23 cellular contexts compared by ENCODE assay signal in genomic region chr16:53608094-53608493, GRCh38.
A peak's percentile ranks its signal among the peaks of the same experiment; 100 is the strongest.
DNase-seq lines count a peak whose midpoint lies in the region; ATAC-seq and TF ChIP-seq lines count a peak whose summit lies in the region.
"Had no signal": no experiment of that assay in that cellular context is flagged by ENCODE, and none has a peak within 500 bp of the region (broad histone marks: within the 10 kb centered on the region; RNA-seq: fewer than 3 reads in every experiment).

No MANE protein-coding gene starts in this region.

- no peaks in the 10 kb centered on the region for H3K27me3 ChIP-seq in Caco-2 (replicated peaks; ENCODE audit: control insufficient read depth, insufficient read depth, low read length)
- H3K27me3 ChIP-seq in breast epithelium, result no peaks in the 10 kb centered on the region
- H3K27me3 ChIP-seq: BLaER1 treated with 17β-estradiol and CSF1 and Interleukin-3, amounts not matched to agents 10 nM and 100 nM had no signal

- H3K4me3 ChIP-seq in Caco-2 (ENCODE audit: low read depth, low read length), result no peak overlapping the region
- no peak overlapping the region for H3K4me3 ChIP-seq in HEK293 (ENCODE audit: low read depth, low read length)
- no peak overlapping the region for H3K4me3 ChIP-seq in breast epithelium
- H3K4me3 ChIP-seq: A549; BLaER1 treated with 17β-estradiol and CSF1 and Interleukin-3, amounts not matched to agents 10 nM and 100 nM; GM12878 had no signal

- TF ChIP-seq POLR2A in breast epithelium (IDR thresholded peaks at IDR 0.05), result no peak

- peaks cover 65% of the 10 kb centered on the region for H3K4me1 ChIP-seq in Caco-2
- no peaks in the 10 kb centered on the region for H3K4me1 ChIP-seq in HEK293 (ENCODE audit: control insufficient read depth, insufficient read depth, low read length)
- no peaks in the 10 kb centered on the region for H3K4me1 ChIP-seq in breast epithelium
- H3K4me1 ChIP-seq: A549; BLaER1 treated with 17β-estradiol and CSF1 and Interleukin-3, amounts not matched to agents 10 nM and 100 nM had no signal

- H3K4me3 Mint-ChIP-seq in Caco-2 (ENCODE audit: unreplicated experiment) (no peak overlapping the region), WTC11 (no peak overlapping the region)
- H3K4me3 Mint-ChIP-seq: B cell; CD4-positive, alpha-beta T cell; CD8-positive, alpha-beta T cell had no signal

- H3K27me3 Mint-ChIP-seq in Caco-2 (ENCODE audit: insufficient read depth, unreplicated experiment) (no peaks in the 10 kb centered on the region), WTC11 (ENCODE audit: low read depth) (no peaks in the 10 kb centered on the region)
- H3K27me3 Mint-ChIP-seq: B cell; CD4-positive, alpha-beta T cell had no signal

- H3K27ac Mint-ChIP-seq in Caco-2 (ENCODE audit: unreplicated experiment), result peak overlapping the region; percentile 67
- H3K27ac Mint-ChIP-seq in WTC11, result 0 out of 2 replicates have a peak overlapping the region, but pooled peaks have one; percentile 18
- H3K27ac Mint-ChIP-seq: B cell; CD4-positive, alpha-beta T cell; CD8-positive, alpha-beta T cell had no signal

- H3K9me3 ChIP-seq in Caco-2 (no peaks in the 10 kb centered on the region), HEK293 (ENCODE audit: control insufficient read depth, insufficient read depth, low read depth, low read length) (no peaks in the 10 kb centered on the region), breast epithelium (no peaks in the 10 kb centered on the region)
- H3K9me3 ChIP-seq: A549; BLaER1 treated with 17β-estradiol and CSF1 and Interleukin-3, amounts not matched to agents 10 nM and 100 nM had no signal

- BruUV-seq in Caco-2 (replicated peaks; lab: Mats Ljungman, UMichigan), result no TSS peak

- TF ChIP-seq CTCF in 22Rv1 (IDR thresholded peaks at IDR 0.05) (no peak), Caco-2 (IDR thresholded peaks at IDR 0.05; ENCODE audit: insufficient read depth in 1 of 2, low read depth in 1 of 2, low read length in 1 of 2, severe bottlenecking in 1 of 2, unreplicated experiment in 1 of 2) (no peak), HEK293 (tag by site-specific recombination; IDR thresholded peaks at IDR 0.05) (no peak), WTC11 (IDR thresholded peaks at IDR 0.05) (no peak), breast epithelium (IDR thresholded peaks at IDR 0.05) (no peak)

- H3K36me3 Mint-ChIP-seq in Caco-2 (ENCODE audit: insufficient read depth, unreplicated experiment) (no peaks in the 10 kb centered on the region), WTC11 (no peaks in the 10 kb centered on the region; the same call in 1 of the 2 replicates)

- H3K4me1 Mint-ChIP-seq in Caco-2 (ENCODE audit: low read depth, unreplicated experiment) (peaks cover 52% of the 10 kb centered on the region), WTC11 (no peaks in the 10 kb centered on the region)
- H3K4me1 Mint-ChIP-seq: B cell had no signal

- H3K36me3 ChIP-seq in Caco-2 (ENCODE audit: control insufficient read depth, insufficient read depth, low read length) (no peaks in the 10 kb centered on the region), HEK293 (ENCODE audit: control insufficient read depth in 2 of 2, insufficient read depth in 1 of 2, low read length in 2 of 2) (peaks cover 0 to 12% of the 10 kb centered on the region in 2 experiments; a peak in 1 of 3 replicates), breast epithelium (no peaks in the 10 kb centered on the region)

- POLR2A ChIA-PET in Caco-2 (lab: Charles Lee), result interaction anchor here (0.5 kb wide), 1 partner anchor 1179 kb away, joined by 4 read pairs; no protein-coding TSS in a partner anchor
- POLR2A ChIA-PET in HEK293 (lab: Yijun Ruan, JAX), result no interaction called here
- POLR2A ChIA-PET in WTC11 (lab: Charles Lee), result no interaction called here

- DNase-seq in Caco-2 (no peak), WTC11 (ENCODE audit: low spot score) (no peak), NCI-H2107 treated with DMSO at 0.1 percent for 48 hours (lab: John Stamatoyannopoulos, UW; ENCODE audit: unreplicated experiment) (no peak), breast epithelium (ENCODE audit: low spot score in 2 of 2) (no peak)
- no peak for DNase-seq in stimulated activated CD4-positive, alpha-beta T cell treated with anti-CD3 and anti-CD28 coated beads, Interleukin-2, amount 100 ng/mL, for 48 hours
- DNase-seq: AML-193; CD4-positive, alpha-beta T cell; CD8-positive, alpha-beta T cell; DMS 273 treated with DMSO at 0.1 percent for 48 hours; DMS153; DMS53; DMS79; DND-41; EL; GDM1 had no signal

- no peaks in the 10 kb centered on the region for H3K9me3 Mint-ChIP-seq in Caco-2 (ENCODE audit: unreplicated experiment)
- no peaks in the 10 kb centered on the region for H3K9me3 Mint-ChIP-seq in WTC11
- H3K9me3 Mint-ChIP-seq: CD4-positive, alpha-beta T cell; CD8-positive, alpha-beta T cell had no signal

- H3K27ac ChIP-seq in 22Rv1, result peak overlapping the region; percentile 96
- H3K27ac ChIP-seq in HEK293 (ENCODE audit: extremely low read depth, low read depth, low read length), result no peak overlapping the region
- no peak overlapping the region for H3K27ac ChIP-seq in breast epithelium
- H3K27ac ChIP-seq: A549; BLaER1 treated with 17β-estradiol and CSF1 and Interleukin-3, amounts not matched to agents 10 nM and 100 nM; C4-2B had no signal

- ATAC-seq in WTC11 (no peak), GM19452 (IDR thresholded peaks at IDR 0.05; ENCODE audit: unreplicated experiment) (no peak)
- ATAC-seq: A549; CD8-positive, alpha-beta T cell; GM12878 had no signal

- CTCF ChIA-PET in Caco-2 (lab: Charles Lee) (no interaction called here), HEK293 (lab: Yijun Ruan, JAX) (no interaction called here), WTC11 (lab: Charles Lee) (no interaction called here)

- intact Hi-C loops in Caco-2 (cut with micrococcal nuclease; ENCODE audit: unreplicated experiment) (loop anchor here (2.0 kb wide), 1 partner anchor 57 kb away; no protein-coding TSS in a partner anchor), breast epithelium (cut with DNase I; ENCODE audit: low total_unique reads) (no loop called here)

TF ChIP-seq in HEK293, 187 proteins besides CTCF, POLR2A, EP300 and RAD21:
- TF ChIP-seq PRDM1 (tag by site-specific recombination; IDR thresholded peaks at IDR 0.05), result peak; percentile 90
- no peak for TF ChIP-seq ATF2 (tag by site-specific recombination; IDR thresholded peaks at IDR 0.05; ENCODE audit: low read depth)

TF ChIP-seq in WTC11, 78 proteins besides CTCF, POLR2A, EP300 and RAD21 (continues in another document):
- TF ChIP-seq AR (CRISPR knock-in tag; IDR thresholded peaks at IDR 0.05) (no peak), MAX (CRISPR knock-in tag; IDR thresholded peaks at IDR 0.05) (no peak), E2F4 (CRISPR knock-in tag; IDR thresholded peaks at IDR 0.05; ENCODE audit: borderline replicate concordance, low read depth) (no peak), ZNF121 (CRISPR knock-in tag; IDR thresholded peaks at IDR 0.05) (no peak), TEAD4 (CRISPR knock-in tag; IDR thresholded peaks at IDR 0.05) (no peak), SOX15 (CRISPR knock-in tag; IDR thresholded peaks at IDR 0.05) (no peak)
